Comparison of ENCODE assay signal across 3 cellular contexts in genomic region chr2:174959787-174960186, GRCh38.
TF ChIP-seq lines count a peak whose summit lies in the region.

No MANE protein-coding gene starts in this region.

TF ChIP-seq in SK-N-SH treated with all-trans-retinoic acid at 6 μM for 48 hours, 23 proteins besides CTCF, POLR2A, EP300 and RAD21 (continues in another document):
- TF ChIP-seq TSHZ2 (CRISPR knock-in tag; IDR thresholded peaks at IDR 0.05): no peak
- no peak for TF ChIP-seq GLIS3 (CRISPR knock-in tag; IDR thresholded peaks at IDR 0.05)
- TF ChIP-seq CSRNP3 (CRISPR knock-in tag; IDR thresholded peaks at IDR 0.05): no peak
- TF ChIP-seq ZC3H10 (CRISPR knock-in tag; IDR thresholded peaks at IDR 0.05): no peak
- no peak for TF ChIP-seq PATZ1 (CRISPR knock-in tag; IDR thresholded peaks at IDR 0.05; ENCODE audit: borderline replicate concordance)
- TF ChIP-seq OSR1 (CRISPR knock-in tag; IDR thresholded peaks at IDR 0.05): no peak
- no peak for TF ChIP-seq BACH2 (CRISPR knock-in tag; IDR thresholded peaks at IDR 0.05; ENCODE audit: borderline replicate concordance)
- no peak for TF ChIP-seq ZFP30 (CRISPR knock-in tag; IDR thresholded peaks at IDR 0.05)
- no peak for TF ChIP-seq ZNF8 (CRISPR knock-in tag; IDR thresholded peaks at IDR 0.05)
- TF ChIP-seq ZNF565 (CRISPR knock-in tag; conservative IDR thresholded peaks at IDR 0.05; ENCODE audit: low read depth): no peak
- no peak for TF ChIP-seq ZFP3 (CRISPR knock-in tag; IDR thresholded peaks at IDR 0.05)
- TF ChIP-seq TCF4 (CRISPR knock-in tag; IDR thresholded peaks at IDR 0.05; ENCODE audit: borderline replicate concordance): no peak
- no peak for TF ChIP-seq ZNF70 (CRISPR knock-in tag; IDR thresholded peaks at IDR 0.05)
- TF ChIP-seq ARNTL (CRISPR knock-in tag; IDR thresholded peaks at IDR 0.05; ENCODE audit: borderline replicate concordance, low read depth): no peak

TF ChIP-seq in SK-N-SH, 30 proteins besides CTCF, POLR2A, EP300 and RAD21 (continued from another document):
- TF ChIP-seq FOXM1 (IDR thresholded peaks at IDR 0.05; ENCODE audit: low read depth) (no peak), JUND (IDR thresholded peaks at IDR 0.05) (no peak), MEF2A (IDR thresholded peaks at IDR 0.05; ENCODE audit: borderline replicate concordance, low read depth) (no peak), USF2 (IDR thresholded peaks at IDR 0.05; ENCODE audit: borderline replicate concordance, low read depth, low read length) (no peak), TEAD4 (IDR thresholded peaks at IDR 0.05; ENCODE audit: borderline replicate concordance, insufficient read depth) (no peak), IRF3 (IDR thresholded peaks at IDR 0.05; ENCODE audit: low read depth, low read length) (no peak), CHD2 (IDR thresholded peaks at IDR 0.05; ENCODE audit: low read length, partially characterized antibody) (no peak), MAX (IDR thresholded peaks at IDR 0.05; ENCODE audit: low read depth) (no peak), RCOR1 (IDR thresholded peaks at IDR 0.05; ENCODE audit: low read length) (no peak), SIN3A (IDR thresholded peaks at IDR 0.05; ENCODE audit: borderline replicate concordance, low read depth, low read length) (no peak), NFIC (IDR thresholded peaks at IDR 0.05; ENCODE audit: borderline replicate concordance) (no peak), PBX3 (IDR thresholded peaks at IDR 0.05) (no peak)

TF ChIP-seq in WTC11, 78 proteins besides CTCF, POLR2A, EP300 and RAD21:
- TF ChIP-seq ATF6 (CRISPR knock-in tag; IDR thresholded peaks at IDR 0.05) (no peak), ZNF121 (CRISPR knock-in tag; IDR thresholded peaks at IDR 0.05) (no peak), TEAD4 (CRISPR knock-in tag; IDR thresholded peaks at IDR 0.05) (no peak), ATF2 (CRISPR knock-in tag; IDR thresholded peaks at IDR 0.05; ENCODE audit: borderline replicate concordance, low read depth) (no peak), TEAD1 (CRISPR knock-in tag; IDR thresholded peaks at IDR 0.05) (no peak), CREB1 (CRISPR knock-in tag; IDR thresholded peaks at IDR 0.05) (no peak), CREM (CRISPR knock-in tag; IDR thresholded peaks at IDR 0.05) (no peak), EMX1 (CRISPR knock-in tag; IDR thresholded peaks at IDR 0.05) (no peak), ETV6 (CRISPR knock-in tag; IDR thresholded peaks at IDR 0.05) (no peak), ATF3 (CRISPR knock-in tag; conservative IDR thresholded peaks at IDR 0.05) (no peak), OVOL2 (CRISPR knock-in tag; IDR thresholded peaks at IDR 0.05; ENCODE audit: borderline replicate concordance) (no peak), ATF1 (CRISPR knock-in tag; IDR thresholded peaks at IDR 0.05) (no peak), AFF4 (CRISPR knock-in tag; IDR thresholded peaks at IDR 0.05; ENCODE audit: borderline replicate concordance) (no peak), NR3C1 (CRISPR knock-in tag; conservative IDR thresholded peaks at IDR 0.05; ENCODE audit: low read depth) (no peak), ZNF281 (CRISPR knock-in tag; IDR thresholded peaks at IDR 0.05) (no peak), JAZF1 (CRISPR knock-in tag; IDR thresholded peaks at IDR 0.05) (no peak), JUN (CRISPR knock-in tag; IDR thresholded peaks at IDR 0.05) (no peak), TP53 (CRISPR knock-in tag; IDR thresholded peaks at IDR 0.05) (no peak)
TF ChIP-seq in WTC11: peak in this region for 0.
